ENCODE assay signal across 14 cellular contexts in genomic region chr6:45626087-45626891, GRCh38.
DNase-seq lines count a peak whose midpoint lies in the region; ATAC-seq and TF ChIP-seq lines count a peak whose summit lies in the region.
"Had no signal": no experiment of that assay in that cellular context is flagged by ENCODE, and none has a peak within 500 bp of the region (broad histone marks: within the 10 kb centered on the region; RNA-seq: fewer than 3 reads in every experiment).

No MANE protein-coding gene starts in this region.

- H3K9me3 Mint-ChIP-seq in activated CD4-positive, alpha-beta T cell treated with anti-CD3 and anti-CD28 coated beads, Interleukin-2, amount 10 ng/mL, durations not matched to agents 24 days and 14 days = peaks cover 39% of the 10 kb centered on the region

- H3K4me3 Mint-ChIP-seq in activated CD4-positive, alpha-beta T cell treated with anti-CD3 and anti-CD28 coated beads, Interleukin-2, amount 10 ng/mL, durations not matched to agents 24 days and 14 days = peak overlapping the region; percentile 3
- H3K4me3 Mint-ChIP-seq: naive thymus-derived CD4-positive, alpha-beta T cell had no signal

- H3K4me1 ChIP-seq in transverse colon = no peaks in the 10 kb centered on the region
- H3K4me1 ChIP-seq: A549 had no signal

- H3K27ac ChIP-seq in transverse colon = no peak overlapping the region
- H3K27ac ChIP-seq: PC-9, vagina had no signal

- H3K9me3 ChIP-seq in transverse colon = no peaks in the 10 kb centered on the region
- H3K9me3 ChIP-seq: A549, vagina had no signal

- no peaks in the 10 kb centered on the region for H3K36me3 ChIP-seq in transverse colon
- H3K36me3 ChIP-seq: vagina had no signal

- no peak for TF ChIP-seq EP300 in transverse colon (IDR thresholded peaks at IDR 0.05; ENCODE audit: low read depth)

- no peaks in the 10 kb centered on the region for H3K36me3 Mint-ChIP-seq in activated CD4-positive, alpha-beta T cell treated with anti-CD3 and anti-CD28 coated beads, Interleukin-2, amount 10 ng/mL, durations not matched to agents 24 days and 14 days (ENCODE audit: low read depth)

- 78% methylated on average over 5 of the region's 5 CpGs; no CpG with 5 or more reads in 1 of the 2 donors for WGBS in transverse colon (ENCODE audit: low coverage in 1 of 2), 2 donors

- no peak for DNase-seq in activated CD4-positive, alpha-beta T cell treated with anti-CD3 and anti-CD28 coated beads, Interleukin-2, amount 10 ng/mL, durations not matched to agents 24 days and 14 days
- DNase-seq in activated CD4-positive, alpha-beta T cell treated with anti-CD3 and anti-CD28 coated beads for 1 hour = no peak
- peak; percentile 93 for DNase-seq in NB4 (ENCODE audit: low read depth)
- DNase-seq in cardiac fibroblast (ENCODE audit: low read depth in 2 of 2) = peak; percentile 81 to 89
- DNase-seq in skeletal muscle cell (ENCODE audit: low read depth) = peak; percentile 93
- no peak for DNase-seq in transverse colon
- DNase-seq: cerebellar nuclear complex, NCI-H1417 had no signal

- peak overlapping the region; percentile 82 for H3K27ac Mint-ChIP-seq in activated CD4-positive, alpha-beta T cell treated with anti-CD3 and anti-CD28 coated beads, Interleukin-2, amount 10 ng/mL, durations not matched to agents 24 days and 14 days

- intact Hi-C loops in activated CD4-positive, alpha-beta T cell treated with anti-CD3 and anti-CD28 coated beads, Interleukin-2, amount 10 ng/mL, durations not matched to agents 24 days and 14 days (cut with micrococcal nuclease) = loop anchor here (1.0 to 5.0 kb wide), 3 partner anchors 36 to 249 kb away; partner anchors contain the start of gene SUPT3H
- intact Hi-C loops in transverse colon (cut with DNase I; ENCODE audit: low total_unique reads) = no loop called here

- no peak for ATAC-seq in HG02981 (IDR thresholded peaks at IDR 0.05; ENCODE audit: unreplicated experiment)
- no peak for ATAC-seq in HG03520 (IDR thresholded peaks at IDR 0.05; ENCODE audit: unreplicated experiment)
- ATAC-seq: A549; naive thymus-derived CD4-positive, alpha-beta T cell had no signal

- H3K4me3 ChIP-seq in NB4 (ENCODE audit: low read depth, low read length) = no peak overlapping the region
- H3K4me3 ChIP-seq in cardiac fibroblast (replicated peaks in 1 of 2; ENCODE audit: low read depth in 2 of 2, low read length in 2 of 2) = no peak overlapping the region
- no peak overlapping the region for H3K4me3 ChIP-seq in skeletal muscle cell (ENCODE audit: low read depth, low read length)
- H3K4me3 ChIP-seq in transverse colon = no peak overlapping the region
- H3K4me3 ChIP-seq: A549, PC-9, vagina had no signal

- TF ChIP-seq CTCF in NB4 (IDR thresholded peaks at IDR 0.05; ENCODE audit: low read depth, low read length) (no peak), cardiac fibroblast (IDR thresholded peaks at IDR 0.05; ENCODE audit: low read depth, low read length) (no peak), transverse colon (IDR thresholded peaks at IDR 0.05) (no peak)

- in situ Hi-C loops in transverse colon (cut with MboI; ENCODE audit: low pct_ligation_motif_present in 1 of 4, low pct_unique_long_range_greater_than_20kb in 1 of 4, low sequenced_read_pairs in 3 of 4) = no loop called here

- no peaks in the 10 kb centered on the region for H3K27me3 Mint-ChIP-seq in activated CD4-positive, alpha-beta T cell treated with anti-CD3 and anti-CD28 coated beads, Interleukin-2, amount 10 ng/mL, durations not matched to agents 24 days and 14 days
- H3K27me3 Mint-ChIP-seq: naive thymus-derived CD4-positive, alpha-beta T cell had no signal

- peaks cover 39% of the 10 kb centered on the region for H3K4me1 Mint-ChIP-seq in activated CD4-positive, alpha-beta T cell treated with anti-CD3 and anti-CD28 coated beads, Interleukin-2, amount 10 ng/mL, durations not matched to agents 24 days and 14 days

- no peaks in the 10 kb centered on the region for H3K27me3 ChIP-seq in transverse colon
- H3K27me3 ChIP-seq: vagina had no signal

- TF ChIP-seq POLR2A in NB4 (IDR thresholded peaks at IDR 0.05; ENCODE audit: extremely low read depth, insufficient read length) (no peak), transverse colon (IDR thresholded peaks at IDR 0.05) (no peak)

Comparison
In these comparisons a context has a peak if more than half of its experiments do, and no peak if none do; other contexts are left out.
1. DNase-seq: peak in NB4 (single experiment), cardiac fibroblast (2 of 2) and skeletal muscle cell (single experiment); none in activated CD4-positive, alpha-beta T cell treated with anti-CD3 and anti-CD28 coated beads, Interleukin-2, amount 10 ng/mL, durations not matched to agents 24 days and 14 days (single experiment), activated CD4-positive, alpha-beta T cell treated with anti-CD3 and anti-CD28 coated beads for 1 hour (single experiment) and transverse colon (single experiment).